In genomic region chr22:38927033-38927789, GRCh38 we compare ENCODE assay signal across 8 cellular contexts. TPM values are rescaled to one million over a fixed set of nuclear protein-coding genes. Genes with fewer than 3 reads are reported as not detected.
DNase-seq lines count a peak whose midpoint lies in the region; ATAC-seq and TF ChIP-seq lines count a peak whose summit lies in the region.

No MANE protein-coding gene starts in this region.

- no peaks in the 10 kb centered on the region for H3K9me2 ChIP-seq in OCI-LY1 (ENCODE audit: low read depth, low read length)

- no peaks in the 10 kb centered on the region for H3K36me3 ChIP-seq in OCI-LY1 (ENCODE audit: insufficient read depth, low read length)
- H3K36me3 ChIP-seq in tibial nerve: no peaks in the 10 kb centered on the region

- H3K4me3 Mint-ChIP-seq in activated naive CD4-positive, alpha-beta T cell treated with anti-CD3 and anti-CD28 coated beads, Interleukin-2, amount 10 ng/mL, durations not matched to agents 7 days and 5 days: no peak overlapping the region

- TF ChIP-seq CTCF in GM12874 (IDR thresholded peaks at IDR 0.05; ENCODE audit: insufficient read depth, low read depth, low read length) (peak; percentile 74), OCI-LY1 (IDR thresholded peaks at IDR 0.05; ENCODE audit: low read length) (peak; percentile 27; the same call in 1 of the 2 replicates), tibial nerve (IDR thresholded peaks at IDR 0.05) (peak; percentile 46 to 72 (median 66))

- no peaks in the 10 kb centered on the region for H4K20me1 ChIP-seq in OCI-LY1 (ENCODE audit: insufficient read depth, low read length)

- no peak overlapping the region for H3K4me2 ChIP-seq in OCI-LY1 (ENCODE audit: low read length)

- no peak overlapping the region for H3K9ac ChIP-seq in OCI-LY1 (ENCODE audit: low read length)

- H3K4me1 Mint-ChIP-seq in activated naive CD4-positive, alpha-beta T cell treated with anti-CD3 and anti-CD28 coated beads, Interleukin-2, amount 10 ng/mL, durations not matched to agents 7 days and 5 days: peaks cover 3% of the 10 kb centered on the region

- H3K79me2 ChIP-seq in OCI-LY1 (ENCODE audit: insufficient read depth, low read length): no peaks in the 10 kb centered on the region

- peak; percentile 59 for DNase-seq in activated naive CD4-positive, alpha-beta T cell treated with anti-CD3 and anti-CD28 coated beads, Interleukin-2, amount 10 ng/mL, durations not matched to agents 7 days and 5 days
- peak; percentile 79 for DNase-seq in globus pallidus (ENCODE audit: low spot score)
- peak in 52 of 56 donors; percentile 14 to 90 (median 63) for DNase-seq in nucleus accumbens (lab: John Stamatoyannopoulos, UW)
- DNase-seq in tibial nerve (ENCODE audit: low spot score in 2 of 2): peak; percentile 40 to 49
- no peak for DNase-seq in NCI-H2107 (lab: John Stamatoyannopoulos, UW)

- H3K27ac ChIP-seq in OCI-LY1 (ENCODE audit: low read depth, low read length, poor library complexity, severe bottlenecking) (no peak overlapping the region), tibial nerve (peak overlapping the region in 3 of 4 donors; percentile 32 to 66 (median 63))

- no peak overlapping the region for H2AFZ ChIP-seq in OCI-LY1 (ENCODE audit: low read length)

- 9 to 10% methylated on average over 28 to 34 of the region's 39 CpGs for whole genome bisulfite sequencing in tibial nerve, 2 donors

- H3K4me1 ChIP-seq in OCI-LY1 (ENCODE audit: insufficient read depth, low read length, severe bottlenecking) (no peaks in the 10 kb centered on the region), tibial nerve (peaks cover 0 to 46% (median 26%) of the 10 kb centered on the region in 4 donors)

- CTCF ChIA-PET in activated naive CD4-positive, alpha-beta T cell treated with anti-CD3 and anti-CD28 coated beads, Interleukin-2, amount 10 ng/mL, durations not matched to agents 7 days and 5 days (lab: Charles Lee): interaction anchor here (1.0 to 2.1 kb wide), 8 partner anchors 8 to 158 kb away, joined by 3 to 11 read pairs (median 4); no protein-coding TSS in a partner anchor

- H3K4me3 ChIP-seq in OCI-LY1 (ENCODE audit: low read depth, low read length, poor library complexity, severe bottlenecking) (no peak overlapping the region), tibial nerve (peak overlapping the region; percentile 17 to 39 (median 31))

- no peak for TF ChIP-seq EP300 in tibial nerve (IDR thresholded peaks at IDR 0.05)

- H3K36me3 Mint-ChIP-seq in activated naive CD4-positive, alpha-beta T cell treated with anti-CD3 and anti-CD28 coated beads, Interleukin-2, amount 10 ng/mL, durations not matched to agents 7 days and 5 days: no peaks in the 10 kb centered on the region

- no peaks in the 10 kb centered on the region for H3F3A ChIP-seq in OCI-LY1 (ENCODE audit: insufficient read depth, low read length)

- no peaks in the 10 kb centered on the region for H3K9me3 Mint-ChIP-seq in activated naive CD4-positive, alpha-beta T cell treated with anti-CD3 and anti-CD28 coated beads, Interleukin-2, amount 10 ng/mL, durations not matched to agents 7 days and 5 days

- no peak overlapping the region for H3K27ac Mint-ChIP-seq in activated naive CD4-positive, alpha-beta T cell treated with anti-CD3 and anti-CD28 coated beads, Interleukin-2, amount 10 ng/mL, durations not matched to agents 7 days and 5 days

- TF ChIP-seq POLR2A in tibial nerve (IDR thresholded peaks at IDR 0.05): no peak

- peaks cover 58% of the 10 kb centered on the region for H3K27me3 Mint-ChIP-seq in activated naive CD4-positive, alpha-beta T cell treated with anti-CD3 and anti-CD28 coated beads, Interleukin-2, amount 10 ng/mL, durations not matched to agents 7 days and 5 days

- no peaks in the 10 kb centered on the region for H3K27me3 ChIP-seq in OCI-LY1 (ENCODE audit: insufficient read depth, low read length)
- no peaks in the 10 kb centered on the region for H3K27me3 ChIP-seq in tibial nerve

- H3K9me3 ChIP-seq in OCI-LY1 (ENCODE audit: low read length) (no peaks in the 10 kb centered on the region), tibial nerve (no peaks in the 10 kb centered on the region)

- no peak for ATAC-seq in HG02571 (IDR thresholded peaks at IDR 0.05; ENCODE audit: unreplicated experiment)

RNA-seq across cellular contexts. Expression of gene APOBEC3A, which starts 30.2 kb away (rescaled TPM):
- total RNA-seq in tibial nerve: 1 to 10 TPM in 1 of 4 donors, not detected in 3; 3.3 TPM

RNA-seq across cellular contexts. Expression of gene APOBEC3B, which starts 54.9 kb away (rescaled TPM):
- total RNA-seq in tibial nerve: 1 to 10 TPM in 1 of 4 donors, under 1 TPM in 2, not detected in 1; 0.39 to 3.3 (median 0.60) TPM

RNA-seq across cellular contexts. Expression of gene CBX6, which starts 55.2 kb away (rescaled TPM):
- total RNA-seq in tibial nerve: 10 to 100 TPM; 50.0 to 78.0 (median 56.8) TPM
